Comparison of ENCODE assay signal across 15 cellular contexts in genomic region chr3:148789156-148789555, GRCh38. TPM values are rescaled to one million over a fixed set of nuclear protein-coding genes. Genes with fewer than 3 reads are reported as not detected.
A peak's percentile ranks its signal among the peaks of the same experiment; 100 is the strongest.
DNase-seq lines count a peak whose midpoint lies in the region; TF ChIP-seq lines count a peak whose summit lies in the region.
"Had no signal": no experiment of that assay in that cellular context is flagged by ENCODE, and none has a peak within 500 bp of the region (broad histone marks: within the 10 kb centered on the region; RNA-seq: fewer than 3 reads in every experiment).

No MANE protein-coding gene starts in this region.

- H3K9me3 Mint-ChIP-seq in brain: peaks cover 0 to 16% (median 7%) of the 10 kb centered on the region in 5 experiments
- no peaks in the 10 kb centered on the region for H3K9me3 Mint-ChIP-seq in activated T-helper 2 cell treated with anti-CD3 and anti-CD28 coated beads, Interferon-gamma antibody, Interleukin-2, Interleukin-4, amounts not matched to agents 10 μg/mL and 5 μg/mL and 100 μg/mL, durations not matched to agents 14 hours and 24 hours and 36 hours
- H3K9me3 Mint-ChIP-seq: CD4-positive, alpha-beta T cell; dendritic cell treated with granulocyte-macrophage colony-stimulating factor and Interleukin-4, amounts not matched to agents 40 ng/mL and 50 ng/mL, for 4 days had no signal

- TF ChIP-seq CTCF in brain (conservative IDR thresholded peaks at IDR 0.05): no peak

- peak overlapping the region in 3 of 5 experiments; percentile 46 to 98 (median 73) for H3K27ac Mint-ChIP-seq in brain
- H3K27ac Mint-ChIP-seq in activated T-helper 2 cell treated with anti-CD3 and anti-CD28 coated beads, Interferon-gamma antibody, Interleukin-2, Interleukin-4, amounts not matched to agents 10 μg/mL and 5 μg/mL and 100 μg/mL, durations not matched to agents 14 hours and 24 hours and 36 hours: no peak overlapping the region
- H3K27ac Mint-ChIP-seq: CD4-positive, alpha-beta T cell; dendritic cell treated with granulocyte-macrophage colony-stimulating factor and Interleukin-4, amounts not matched to agents 40 ng/mL and 50 ng/mL, for 4 days; natural killer cell had no signal

- H3K27me3 Mint-ChIP-seq in brain: peaks cover 3% of the 10 kb centered on the region
- no peaks in the 10 kb centered on the region for H3K27me3 Mint-ChIP-seq in activated T-helper 2 cell treated with anti-CD3 and anti-CD28 coated beads, Interferon-gamma antibody, Interleukin-2, Interleukin-4, amounts not matched to agents 10 μg/mL and 5 μg/mL and 100 μg/mL, durations not matched to agents 14 hours and 24 hours and 36 hours (ENCODE audit: low read depth)
- H3K27me3 Mint-ChIP-seq: CD4-positive, alpha-beta T cell; dendritic cell treated with granulocyte-macrophage colony-stimulating factor and Interleukin-4, amounts not matched to agents 40 ng/mL and 50 ng/mL, for 4 days had no signal

- peak overlapping the region in 2 of 5 experiments; percentile 57 for H3K4me3 Mint-ChIP-seq in brain
- no peak overlapping the region for H3K4me3 Mint-ChIP-seq in activated T-helper 2 cell treated with anti-CD3 and anti-CD28 coated beads, Interferon-gamma antibody, Interleukin-2, Interleukin-4, amounts not matched to agents 10 μg/mL and 5 μg/mL and 100 μg/mL, durations not matched to agents 14 hours and 24 hours and 36 hours (ENCODE audit: low read depth)
- H3K4me3 Mint-ChIP-seq: CD4-positive, alpha-beta T cell; dendritic cell treated with granulocyte-macrophage colony-stimulating factor and Interleukin-4, amounts not matched to agents 40 ng/mL and 50 ng/mL, for 4 days; natural killer cell had no signal

- H3K4me1 Mint-ChIP-seq in brain: peaks cover 53% of the 10 kb centered on the region
- H3K4me1 Mint-ChIP-seq in activated T-helper 2 cell treated with anti-CD3 and anti-CD28 coated beads, Interferon-gamma antibody, Interleukin-2, Interleukin-4, amounts not matched to agents 10 μg/mL and 5 μg/mL and 100 μg/mL, durations not matched to agents 14 hours and 24 hours and 36 hours (ENCODE audit: low read depth): no peaks in the 10 kb centered on the region
- H3K4me1 Mint-ChIP-seq: natural killer cell had no signal

- DNase-seq in DMS153 (lab: John Stamatoyannopoulos, UW): peak; percentile 13
- DNase-seq in DMS153 treated with DMSO at 0.1 percent for 48 hours (lab: John Stamatoyannopoulos, UW; ENCODE audit: unreplicated experiment): no peak
- peak; percentile 56 for DNase-seq in medulla oblongata (ENCODE audit: extremely low spot score)
- DNase-seq in stromal cell of bone marrow (ENCODE audit: low read depth): peak; percentile 82
- no peak for DNase-seq in activated naive CD4-positive, alpha-beta T cell (lab: John Stamatoyannopoulos, UW)
- no peak for DNase-seq in glomerular visceral epithelial cell (ENCODE audit: extremely low spot score)
- no peak for DNase-seq in activated T-helper 2 cell treated with anti-CD3 and anti-CD28 coated beads, Interferon-gamma antibody, Interleukin-2, Interleukin-4, amounts not matched to agents 10 μg/mL and 5 μg/mL and 100 μg/mL, durations not matched to agents 14 hours and 24 hours and 36 hours (ENCODE audit: low spot score)
- DNase-seq: CD4-positive, alpha-beta T cell; foreskin keratinocyte; natural killer cell; NCI-H1092 treated with DMSO at 0.1 percent for 48 hours; NCI-H748 treated with DMSO at 0.1 percent for 48 hours had no signal

- H3K36me3 Mint-ChIP-seq in brain: no peaks in the 10 kb centered on the region
- no peaks in the 10 kb centered on the region for H3K36me3 Mint-ChIP-seq in activated T-helper 2 cell treated with anti-CD3 and anti-CD28 coated beads, Interferon-gamma antibody, Interleukin-2, Interleukin-4, amounts not matched to agents 10 μg/mL and 5 μg/mL and 100 μg/mL, durations not matched to agents 14 hours and 24 hours and 36 hours (ENCODE audit: low read depth)
- H3K36me3 Mint-ChIP-seq: natural killer cell had no signal

- intact Hi-C loops in activated T-helper 2 cell treated with anti-CD3 and anti-CD28 coated beads, Interferon-gamma antibody, Interleukin-2, Interleukin-4, amounts not matched to agents 10 μg/mL and 5 μg/mL and 100 μg/mL, durations not matched to agents 14 hours and 24 hours and 36 hours (cut with micrococcal nuclease): no loop called here

RNA-seq across cellular contexts. Expression of gene CPB1, which starts 38.5 kb away (rescaled TPM):
- polyA plus RNA-seq in brain (ENCODE audit: insufficient read depth, low read depth, low replicate concordance): 0.75 TPM
- total RNA-seq in activated T-helper 2 cell treated with anti-CD3 and anti-CD28 coated beads, Interferon-gamma antibody, Interleukin-2, Interleukin-4, amounts not matched to agents 10 μg/mL and 5 μg/mL and 100 μg/mL, durations not matched to agents 14 hours and 24 hours and 36 hours: not detected in 2 replicates
- total RNA-seq: CD4-positive, alpha-beta T cell; foreskin keratinocyte; kidney epithelial cell; natural killer cell had no signal
- polyA plus RNA-seq: foreskin keratinocyte had no signal

Comparison
In these comparisons a context has a peak if more than half of its experiments do, and no peak if none do; other contexts are left out.
1. DNase-seq: peak in DMS153 (single experiment), medulla oblongata (single experiment) and stromal cell of bone marrow (single experiment); none in DMS153 treated with DMSO at 0.1 percent for 48 hours (single experiment), activated naive CD4-positive, alpha-beta T cell (0 of 4), glomerular visceral epithelial cell (single experiment) and activated T-helper 2 cell treated with anti-CD3 and anti-CD28 coated beads, Interferon-gamma antibody, Interleukin-2, Interleukin-4, amounts not matched to agents 10 μg/mL and 5 μg/mL and 100 μg/mL, durations not matched to agents 14 hours and 24 hours and 36 hours (single experiment).